Comparison of ENCODE assay signal across 1 cellular context in genomic region chr7:152663101-152663740, GRCh38.
TF ChIP-seq lines count a peak whose summit lies in the region.

No MANE protein-coding gene starts in this region.

TF ChIP-seq in K562, 482 proteins besides CTCF, POLR2A, EP300 and RAD21 (continued from another document):
- TF ChIP-seq RREB1 (CRISPR knock-in tag; IDR thresholded peaks at IDR 0.05) (no peak), DNMT1 (IDR thresholded peaks at IDR 0.05) (no peak), ERF (CRISPR knock-in tag; IDR thresholded peaks at IDR 0.05) (no peak), NRF1 (conservative IDR thresholded peaks at IDR 0.05 in 1 of 2, IDR thresholded peaks at IDR 0.05 in 1 of 2) (no peak)
